ENCODE assay signal across 26 cellular contexts in the genomic region with DNA sequence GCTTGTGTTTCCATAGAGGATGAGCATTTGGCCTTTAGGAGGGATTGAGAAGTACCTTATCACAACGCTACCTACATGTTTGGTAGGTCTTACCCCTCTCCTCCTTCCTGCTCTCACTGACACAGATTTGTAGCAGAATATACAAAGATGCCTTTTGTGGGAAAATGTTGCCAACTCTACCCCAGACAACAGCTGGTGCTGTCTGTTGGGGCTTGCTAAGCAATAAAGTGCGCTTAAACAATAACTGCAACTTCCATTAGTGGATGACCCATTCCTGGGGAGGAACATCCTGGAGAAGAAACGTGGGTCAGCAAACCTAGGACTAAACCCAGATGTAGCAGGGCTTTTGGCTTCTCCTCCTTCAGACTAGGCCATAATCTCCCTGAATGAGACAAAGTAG.
"Had no signal": no experiment of that assay in that cellular context is flagged by ENCODE, and none has a peak within 500 bp of the region (broad histone marks: within the 10 kb centered on the region; RNA-seq: fewer than 3 reads in every experiment).

No MANE protein-coding gene starts in this region.

- ATAC-seq: esophagus mucosa; gastrocnemius medialis; naive thymus-derived CD4-positive, alpha-beta T cell; pancreas; right lobe of liver; stimulated activated naive CD8-positive, alpha-beta T cell treated with anti-CD3 and anti-CD28 coated beads, Interleukin-15, amount 100 ng/mL, for 72 hours; upper lobe of right lung had no signal

- H3K9me3 Mint-ChIP-seq: memory B cell, nephron had no signal

- H3K4me2 ChIP-seq: smooth muscle cell had no signal

- H3K4me1 ChIP-seq: gastrocnemius medialis, pancreas, right lobe of liver, upper lobe of right lung, uterus had no signal

- H3K4me1 Mint-ChIP-seq: memory B cell; naive thymus-derived CD4-positive, alpha-beta T cell; stimulated activated naive CD8-positive, alpha-beta T cell treated with anti-CD3 and anti-CD28 coated beads, Interleukin-15, amount 100 ng/mL, for 72 hours had no signal

- H3K27ac Mint-ChIP-seq: endodermal cell; memory B cell; naive thymus-derived CD4-positive, alpha-beta T cell; progenitor cell of endocrine pancreas; stimulated activated naive CD8-positive, alpha-beta T cell treated with anti-CD3 and anti-CD28 coated beads, Interleukin-15, amount 100 ng/mL, for 72 hours had no signal

- H3K27me3 Mint-ChIP-seq: memory B cell; naive thymus-derived CD4-positive, alpha-beta T cell; progenitor cell of endocrine pancreas; stimulated activated naive CD8-positive, alpha-beta T cell treated with anti-CD3 and anti-CD28 coated beads, Interleukin-15, amount 100 ng/mL, for 72 hours had no signal

- DNase-seq: effector CD8-positive, alpha-beta T cell; endodermal cell; foreskin fibroblast; gastrocnemius medialis; head of caudate nucleus; naive thymus-derived CD4-positive, alpha-beta T cell; occipital lobe; pancreas; right lobe of liver; stimulated activated CD4-positive, alpha-beta T cell treated with anti-CD3 and anti-CD28 coated beads, Interleukin-12 subunit alpha, Interleukin-12 subunit beta, amount 100 ng/mL, for 4 hours; stimulated activated CD4-positive, alpha-beta T cell treated with anti-CD3 and anti-CD28 coated beads, Interleukin-1b, Interleukin-23, amount 100 ng/mL, for 48 hours; stimulated activated CD4-positive, alpha-beta T cell treated with anti-CD3 and anti-CD28 coated beads, Interleukin-4, amount 100 ng/mL, for 1 hour; stimulated activated CD8-positive, alpha-beta memory T cell treated with anti-CD3 and anti-CD28 coated beads, Interleukin-4, amount 100 ng/mL, for 48 hours; stimulated activated naive CD4-positive, alpha-beta T cell; stimulated activated naive CD8-positive, alpha-beta T cell treated with anti-CD3 and anti-CD28 coated beads, Interleukin-15, amount 100 ng/mL, for 72 hours; transverse colon; upper lobe of right lung; uterus had no signal

- H3K9me3 ChIP-seq: gastrocnemius medialis, pancreas, right lobe of liver, suprapubic skin, transverse colon, upper lobe of right lung, uterus had no signal

- H3K36me3 Mint-ChIP-seq: memory B cell; naive thymus-derived CD4-positive, alpha-beta T cell had no signal

- H3K27ac ChIP-seq: epithelial cell of prostate, gastrocnemius medialis, pancreas, right lobe of liver, suprapubic skin, transverse colon, upper lobe of right lung, uterus had no signal

- H3K4me3 Mint-ChIP-seq: endodermal cell; memory B cell; naive thymus-derived CD4-positive, alpha-beta T cell; nephron; stimulated activated naive CD8-positive, alpha-beta T cell treated with anti-CD3 and anti-CD28 coated beads, Interleukin-15, amount 100 ng/mL, for 72 hours had no signal

- H3K36me3 ChIP-seq: gastrocnemius medialis, pancreas, right lobe of liver, suprapubic skin, transverse colon, upper lobe of right lung, uterus had no signal

- H3K4me3 ChIP-seq: gastrocnemius medialis, lung, pancreas, right lobe of liver, smooth muscle cell, suprapubic skin, transverse colon, upper lobe of right lung, uterus had no signal

- H3K27me3 ChIP-seq: gastrocnemius medialis, pancreas, right lobe of liver, suprapubic skin, transverse colon, upper lobe of right lung, uterus had no signal
